In genomic region chr13:76822691-76823267, GRCh38 we compare ENCODE assay signal across 8 cellular contexts.
A peak's percentile ranks its signal among the peaks of the same experiment; 100 is the strongest.
DNase-seq lines count a peak whose midpoint lies in the region; ATAC-seq and TF ChIP-seq lines count a peak whose summit lies in the region.

No MANE protein-coding gene starts in this region.

- intact Hi-C loops in tibial artery (cut with DNase I; ENCODE audit: low total_unique reads) = no loop called here

- H3K4me3 ChIP-seq in MM.1S (ENCODE audit: low read length) (no peak overlapping the region), choroid plexus epithelial cell (ENCODE audit: low read depth, low read length) (no peak overlapping the region), tibial artery (no peak overlapping the region)

- DNase-seq in AG08395 (ENCODE audit: low spot score) (peak; percentile 76), MM.1S (peak; percentile 53), choroid plexus epithelial cell (ENCODE audit: low read depth) (peak; percentile 74), HuH-7 (ENCODE audit: low spot score) (no peak), tibial artery (no peak), endothelial cell (ENCODE audit: low spot score) (no peak)
- no peak for DNase-seq in stimulated activated naive B cell treated with anti-CD40 and anti-IgM and Interleukin-4, amounts not matched to agents 10 μg/mL and 1 μg/mL and 100 μg/mL, for 72 hours

- no peak overlapping the region for H3K27ac Mint-ChIP-seq in stimulated activated naive B cell treated with anti-CD40 and anti-IgM and Interleukin-4, amounts not matched to agents 10 μg/mL and 1 μg/mL and 100 μg/mL, for 72 hours
- H3K27ac Mint-ChIP-seq in endothelial cell (ENCODE audit: unreplicated experiment) = no peak overlapping the region

- no peaks in the 10 kb centered on the region for H3K79me2 ChIP-seq in MM.1S (ENCODE audit: low read length)

- no peak overlapping the region for H3K4me3 Mint-ChIP-seq in stimulated activated naive B cell treated with anti-CD40 and anti-IgM and Interleukin-4, amounts not matched to agents 10 μg/mL and 1 μg/mL and 100 μg/mL, for 72 hours
- H3K4me3 Mint-ChIP-seq in endothelial cell (ENCODE audit: unreplicated experiment) = no peak overlapping the region

- H3K27me3 ChIP-seq in MM.1S (replicated peaks; ENCODE audit: insufficient read depth, low read length) (no peaks in the 10 kb centered on the region), tibial artery (no peaks in the 10 kb centered on the region)

- H3K4me1 Mint-ChIP-seq in stimulated activated naive B cell treated with anti-CD40 and anti-IgM and Interleukin-4, amounts not matched to agents 10 μg/mL and 1 μg/mL and 100 μg/mL, for 72 hours = no peaks in the 10 kb centered on the region
- H3K4me1 Mint-ChIP-seq in endothelial cell (ENCODE audit: unreplicated experiment) = no peaks in the 10 kb centered on the region

- peak; percentile 53 for ATAC-seq in GM18870 (IDR thresholded peaks at IDR 0.05; ENCODE audit: unreplicated experiment)
- peak; percentile 39 to 46 for ATAC-seq in stimulated activated naive B cell treated with anti-CD40 and anti-IgM and Interleukin-4, amounts not matched to agents 10 μg/mL and 1 μg/mL and 100 μg/mL, for 72 hours (replicated peaks)

- H4K20me1 ChIP-seq in MM.1S (ENCODE audit: insufficient read depth, low read length) = no peaks in the 10 kb centered on the region

- no peaks in the 10 kb centered on the region for H3K9me2 ChIP-seq in MM.1S (replicated peaks; ENCODE audit: insufficient read depth, low read length)

- H3K9ac ChIP-seq in MM.1S (ENCODE audit: low read length) = no peak overlapping the region

- TF ChIP-seq CTCF in MM.1S (IDR thresholded peaks at IDR 0.05; ENCODE audit: low read length) (peak; percentile 41), choroid plexus epithelial cell (conservative IDR thresholded peaks at IDR 0.05; ENCODE audit: low read depth, low read length) (peak; percentile 50), tibial artery (IDR thresholded peaks at IDR 0.05) (peak in 1 of 2 experiments; percentile 18), endothelial cell (IDR thresholded peaks at IDR 0.05; ENCODE audit: unreplicated experiment) (no peak)

- no peaks in the 10 kb centered on the region for H3K4me1 ChIP-seq in MM.1S (ENCODE audit: low read length)
- H3K4me1 ChIP-seq in tibial artery = no peaks in the 10 kb centered on the region

- no peaks in the 10 kb centered on the region for H3K9me3 Mint-ChIP-seq in stimulated activated naive B cell treated with anti-CD40 and anti-IgM and Interleukin-4, amounts not matched to agents 10 μg/mL and 1 μg/mL and 100 μg/mL, for 72 hours
- H3K9me3 Mint-ChIP-seq in endothelial cell (ENCODE audit: unreplicated experiment) = no peaks in the 10 kb centered on the region

- no peak overlapping the region for H2AFZ ChIP-seq in MM.1S (ENCODE audit: low read length)

- H3K27me3 Mint-ChIP-seq in stimulated activated naive B cell treated with anti-CD40 and anti-IgM and Interleukin-4, amounts not matched to agents 10 μg/mL and 1 μg/mL and 100 μg/mL, for 72 hours = peaks cover 0 to 7% of the 10 kb centered on the region in 2 donors
- H3K27me3 Mint-ChIP-seq in endothelial cell (ENCODE audit: unreplicated experiment) = no peaks in the 10 kb centered on the region

- H3K27ac ChIP-seq in MM.1S (ENCODE audit: low read length) = no peak overlapping the region
- no peak overlapping the region for H3K27ac ChIP-seq in tibial artery

- H3F3A ChIP-seq in MM.1S (ENCODE audit: insufficient read depth, low read length) = no peaks in the 10 kb centered on the region

- H3K4me2 ChIP-seq in MM.1S (ENCODE audit: low read depth, low read length) = no peak overlapping the region

- H3K9me3 ChIP-seq in MM.1S (replicated peaks; ENCODE audit: insufficient read depth, low read length) (no peaks in the 10 kb centered on the region), tibial artery (no peaks in the 10 kb centered on the region)

- H3K36me3 Mint-ChIP-seq in stimulated activated naive B cell treated with anti-CD40 and anti-IgM and Interleukin-4, amounts not matched to agents 10 μg/mL and 1 μg/mL and 100 μg/mL, for 72 hours = no peaks in the 10 kb centered on the region
- H3K36me3 Mint-ChIP-seq in endothelial cell (ENCODE audit: low read depth, unreplicated experiment) = no peaks in the 10 kb centered on the region

- H3K36me3 ChIP-seq in MM.1S (replicated peaks; ENCODE audit: insufficient read depth, low read length) (no peaks in the 10 kb centered on the region), tibial artery (no peaks in the 10 kb centered on the region)

Comparison
In these comparisons a context has a peak if more than half of its experiments do, and no peak if none do; other contexts are left out.
1. DNase-seq: peak in AG08395 (single experiment), MM.1S (single experiment) and choroid plexus epithelial cell (single experiment); none in stimulated activated naive B cell treated with anti-CD40 and anti-IgM and Interleukin-4, amounts not matched to agents 10 μg/mL and 1 μg/mL and 100 μg/mL, for 72 hours (single experiment), HuH-7 (single experiment), tibial artery (0 of 2) and endothelial cell (single experiment).